19 cellular contexts compared by ENCODE assay signal in genomic region chr21:33451634-33452071, GRCh38. TPM values are rescaled to one million over a fixed set of nuclear protein-coding genes. Genes with fewer than 3 reads are reported as not detected.
DNase-seq lines count a peak whose midpoint lies in the region; ATAC-seq and TF ChIP-seq lines count a peak whose summit lies in the region.
"Had no signal": no experiment of that assay in that cellular context is flagged by ENCODE, and none has a peak within 500 bp of the region (broad histone marks: within the 10 kb centered on the region; RNA-seq: fewer than 3 reads in every experiment).

No MANE protein-coding gene starts in this region.

- H3K4me1 ChIP-seq in Caco-2, result peaks cover 12% of the 10 kb centered on the region; the same call in 1 of the 2 replicates
- no peaks in the 10 kb centered on the region for H3K4me1 ChIP-seq in colonic mucosa
- no peaks in the 10 kb centered on the region for H3K4me1 ChIP-seq in lower lobe of right lung
- H3K4me1 ChIP-seq in SJCRH30, result no peaks in the 10 kb centered on the region

- H3K9me3 Mint-ChIP-seq in Caco-2 (ENCODE audit: unreplicated experiment), result no peaks in the 10 kb centered on the region
- H3K9me3 Mint-ChIP-seq: activated T-cell treated with anti-CD3 and anti-CD28 coated beads, Interleukin-2, amount 50 U/mL, for 24 hours; GM23338; naive thymus-derived CD8-positive, alpha-beta T cell; stimulated activated naive CD8-positive, alpha-beta T cell treated with anti-CD3 and anti-CD28 coated beads, Interleukin-15, Interleukin-2, amounts not matched to agents 100 ng/mL and 50 ng/mL, for 24 hours; T-cell had no signal

- peaks cover 32% of the 10 kb centered on the region for H3K36me3 Mint-ChIP-seq in Caco-2 (ENCODE audit: insufficient read depth, unreplicated experiment)

- ATAC-seq in lower lobe of right lung (peak; percentile 39 to 81), GM18868 (IDR thresholded peaks at IDR 0.05; ENCODE audit: unreplicated experiment) (no peak), GM18505 (IDR thresholded peaks at IDR 0.05; ENCODE audit: unreplicated experiment) (no peak)
- ATAC-seq: GM23338; left cardiac atrium; naive thymus-derived CD8-positive, alpha-beta T cell; T-cell had no signal

- peak overlapping the region; percentile 34 for H3K27ac Mint-ChIP-seq in Caco-2 (ENCODE audit: unreplicated experiment)
- H3K27ac Mint-ChIP-seq: activated T-cell treated with anti-CD3 and anti-CD28 coated beads, Interleukin-2, amount 50 U/mL, for 24 hours; B cell; GM23338; stimulated activated naive CD8-positive, alpha-beta T cell treated with anti-CD3 and anti-CD28 coated beads, Interleukin-15, Interleukin-2, amounts not matched to agents 100 ng/mL and 50 ng/mL, for 24 hours had no signal

- TF ChIP-seq POLR2A in GM18505 (IDR thresholded peaks at IDR 0.05; ENCODE audit: borderline replicate concordance, extremely low read depth, insufficient read depth, insufficient read length), result no peak

- DNase-seq in Caco-2 (peak in 1 of 2 experiments; percentile 27), NCI-H2029 (lab: John Stamatoyannopoulos, UW) (peak; percentile 54), colonic mucosa (no peak), lower lobe of right lung (no peak), SJCRH30 (no peak), NAMALWA (ENCODE audit: low spot score) (no peak)
- DNase-seq: activated CD4-positive, CD25-positive, alpha-beta regulatory T cell treated with anti-CD3 and anti-CD28 coated beads, Interleukin-2, amount 50 U/mL, for 72 hours; activated T-cell treated with anti-CD3 and anti-CD28 coated beads, Interleukin-2, amount 50 U/mL, for 24 hours; dorsolateral prefrontal cortex; left cardiac atrium; MG63; naive thymus-derived CD8-positive, alpha-beta T cell; right cardiac atrium; T-cell had no signal

- H3K4me3 ChIP-seq in Caco-2 (ENCODE audit: low read depth, low read length) (no peak overlapping the region), colonic mucosa (no peak overlapping the region), lower lobe of right lung (no peak overlapping the region), SJCRH30 (no peak overlapping the region)
- H3K4me3 ChIP-seq: dorsolateral prefrontal cortex, GM23338, MG63 had no signal

- H3K9me3 ChIP-seq in Caco-2 (no peaks in the 10 kb centered on the region), colonic mucosa (no peaks in the 10 kb centered on the region), lower lobe of right lung (no peaks in the 10 kb centered on the region), SJCRH30 (replicated peaks) (no peaks in the 10 kb centered on the region)
- H3K9me3 ChIP-seq: MG63 had no signal

- peaks cover 31% of the 10 kb centered on the region for H3K4me1 Mint-ChIP-seq in Caco-2 (ENCODE audit: low read depth, unreplicated experiment)
- H3K4me1 Mint-ChIP-seq: B cell, T-cell had no signal

- no peak for TF ChIP-seq CTCF in Caco-2 (IDR thresholded peaks at IDR 0.05; ENCODE audit: insufficient read depth in 1 of 2, low read depth in 1 of 2, low read length in 1 of 2, severe bottlenecking in 1 of 2, unreplicated experiment in 1 of 2)
- TF ChIP-seq CTCF in colonic mucosa (IDR thresholded peaks at IDR 0.05), result no peak
- TF ChIP-seq CTCF in lower lobe of right lung (IDR thresholded peaks at IDR 0.05), result no peak

- H3K27me3 Mint-ChIP-seq in Caco-2 (ENCODE audit: insufficient read depth, unreplicated experiment), result no peaks in the 10 kb centered on the region
- H3K27me3 Mint-ChIP-seq: activated T-cell treated with anti-CD3 and anti-CD28 coated beads, Interleukin-2, amount 50 U/mL, for 24 hours; B cell; naive thymus-derived CD8-positive, alpha-beta T cell; stimulated activated naive CD8-positive, alpha-beta T cell treated with anti-CD3 and anti-CD28 coated beads, Interleukin-15, Interleukin-2, amounts not matched to agents 100 ng/mL and 50 ng/mL, for 24 hours; T-cell had no signal

- H3K27ac ChIP-seq in colonic mucosa (peak overlapping the region; percentile 7), lower lobe of right lung (no peak overlapping the region), SJCRH30 (no peak overlapping the region)
- H3K27ac ChIP-seq: dorsolateral prefrontal cortex had no signal

- H3K27me3 ChIP-seq in Caco-2 (replicated peaks; ENCODE audit: control insufficient read depth, insufficient read depth, low read length) (no peaks in the 10 kb centered on the region), colonic mucosa (no peaks in the 10 kb centered on the region), lower lobe of right lung (ENCODE audit: low read depth) (no peaks in the 10 kb centered on the region), SJCRH30 (no peaks in the 10 kb centered on the region)
- H3K27me3 ChIP-seq: dorsolateral prefrontal cortex, MG63 had no signal

- CTCF ChIA-PET in Caco-2 (lab: Charles Lee), result interaction anchor here (2.4 kb wide), 1 partner anchor 28 kb away, joined by 14 read pairs; the partner anchor contains the start of gene TMEM50B

- POLR2A ChIA-PET in Caco-2 (lab: Charles Lee), result interaction anchor here (1.6 kb wide), 1 partner anchor 28 kb away, joined by 4 read pairs; the partner anchor contains the start of gene TMEM50B

- H3K36me3 ChIP-seq in Caco-2 (ENCODE audit: control insufficient read depth, insufficient read depth, low read length) (no peaks in the 10 kb centered on the region), colonic mucosa (peaks cover 6% of the 10 kb centered on the region), lower lobe of right lung (peaks cover 59% of the 10 kb centered on the region), SJCRH30 (no peaks in the 10 kb centered on the region; the same call in 1 of the 2 replicates)
- H3K36me3 ChIP-seq: MG63 had no signal

- no peak overlapping the region for H3K4me3 Mint-ChIP-seq in Caco-2 (ENCODE audit: unreplicated experiment)
- H3K4me3 Mint-ChIP-seq: activated T-cell treated with anti-CD3 and anti-CD28 coated beads, Interleukin-2, amount 50 U/mL, for 24 hours; B cell; GM23338; naive thymus-derived CD8-positive, alpha-beta T cell; stimulated activated naive CD8-positive, alpha-beta T cell treated with anti-CD3 and anti-CD28 coated beads, Interleukin-15, Interleukin-2, amounts not matched to agents 100 ng/mL and 50 ng/mL, for 24 hours; T-cell had no signal

- H3K9ac ChIP-seq in colonic mucosa (ENCODE audit: low read depth in 2 of 2, low read length in 2 of 2), result peak overlapping the region in 1 of 2 donors; percentile 32

- intact Hi-C loops in Caco-2 (cut with micrococcal nuclease; ENCODE audit: unreplicated experiment) (no loop called here), colonic mucosa (cut with DNase I) (no loop called here), lower lobe of right lung (cut with DNase I) (no loop called here)

- no TSS peak for BruUV-seq in Caco-2 (replicated peaks; lab: Mats Ljungman, UMichigan)

RNA-seq across cellular contexts. Expression of gene TMEM50B, which starts 28.1 kb away (rescaled TPM):
- total RNA-seq in Caco-2 (2022) (21.0 and 25.9 TPM in 2 replicates), colonic mucosa (10 to 100 TPM; 29.0 to 50.1 TPM), lower lobe of right lung (59.6 TPM)
- 23.4 and 23.7 TPM in 2 replicates for total RNA-seq in SJCRH30 (2014; rRNA removed; shearing (Covaris generic))

RNA-seq across cellular contexts. Expression of gene DNAJC28, which starts 39.9 kb away (rescaled TPM):
- 2.5 and 2.7 TPM in 2 replicates for total RNA-seq in Caco-2 (2022)
- 1 to 10 TPM; 1.2 to 2.8 TPM for total RNA-seq in colonic mucosa
- total RNA-seq in lower lobe of right lung, result 2.1 TPM
- total RNA-seq in SJCRH30 (2014; rRNA removed; shearing (Covaris generic)), result 1.6 and 2.0 TPM in 2 replicates

RNA-seq across cellular contexts. Expression of gene IFNGR2, which starts 48.4 kb away (rescaled TPM):
- total RNA-seq in Caco-2 (2022) (47.0 and 56.9 TPM in 2 replicates), colonic mucosa (100 to 1,000 TPM in 1 of 2 donors, 10 to 100 TPM in 1; 53.7 to 128 TPM), lower lobe of right lung (83.5 TPM)
- 67.1 and 71.6 TPM in 2 replicates for total RNA-seq in SJCRH30 (2014; rRNA removed; shearing (Covaris generic))

Comparison
In these comparisons a context has a peak if more than half of its experiments do, and no peak if none do; other contexts are left out.
1. ATAC-seq: peak in lower lobe of right lung (2 of 2); none in GM18868 (single experiment) and GM18505 (single experiment).